22 cellular contexts compared by ENCODE assay signal in the genomic region with DNA sequence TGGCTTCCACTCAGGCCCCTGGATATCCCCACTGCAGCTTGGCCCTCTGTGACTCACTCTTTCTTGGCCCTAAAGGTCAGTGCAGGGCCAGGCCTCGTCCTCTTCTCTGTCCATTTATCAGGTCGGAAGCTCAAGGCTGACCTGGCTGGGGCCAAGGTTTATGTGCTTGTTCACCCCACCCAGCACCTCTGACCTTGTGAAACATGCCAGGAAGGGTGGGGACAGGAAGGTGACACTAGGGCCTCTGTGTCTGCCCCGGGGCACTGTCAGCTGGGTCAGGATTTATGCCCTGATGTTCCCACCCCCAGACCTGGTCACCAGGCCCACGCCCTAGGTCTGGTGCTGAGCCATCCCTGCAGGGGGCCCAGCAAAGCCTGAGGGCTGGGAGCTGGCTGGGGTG.
DNase-seq lines count a peak whose midpoint lies in the region; ATAC-seq, FAIRE-seq and TF ChIP-seq lines count a peak whose summit lies in the region.
"Had no signal": no experiment of that assay in that cellular context is flagged by ENCODE, and none has a peak within 500 bp of the region (broad histone marks: within the 10 kb centered on the region; RNA-seq: fewer than 3 reads in every experiment).

No MANE protein-coding gene starts in this region.

- no peak overlapping the region for H3K23ac ChIP-seq in neuronal stem cell (ENCODE audit: low read depth, low read length, poor library complexity)

- peak overlapping the region; percentile 39 for H3K9ac ChIP-seq in neuronal stem cell (ENCODE audit: low read depth, low read length, poor library complexity)

- FAIRE-seq in frontal cortex (lab: Jason Lieb, UNC): no peak
- FAIRE-seq: G401.6 had no signal

- H3K4me3 ChIP-seq in CD4-positive, alpha-beta memory T cell (ENCODE audit: low read length in 2 of 2): no peak overlapping the region
- H3K4me3 ChIP-seq in neuronal stem cell (ENCODE audit: low read length in 2 of 2): no peak overlapping the region
- no peak overlapping the region for H3K4me3 ChIP-seq in gastrocnemius medialis
- H3K4me3 ChIP-seq: HAP-1, MG63 had no signal

- H2BK12ac ChIP-seq in neuronal stem cell (ENCODE audit: low read length): peak overlapping the region; percentile 26

- no peaks in the 10 kb centered on the region for H3K79me1 ChIP-seq in neuronal stem cell (ENCODE audit: low read depth, low read length)

- H4K91ac ChIP-seq in neuronal stem cell (ENCODE audit: low read depth, low read length, poor library complexity): no peak overlapping the region

- intact Hi-C loops in CD4-positive, alpha-beta memory T cell (cut with micrococcal nuclease): loop anchor here (10.0 kb wide), 2 partner anchors 472 to 638 kb away; partner anchors contain the start of genes CHCHD4 and TMEM43
- intact Hi-C loops in gastrocnemius medialis (cut with DNase I; ENCODE audit: low total_unique reads): no loop called here

- H3K27ac ChIP-seq in CD4-positive, alpha-beta memory T cell (ENCODE audit: low read depth, low read length): no peak overlapping the region
- H3K27ac ChIP-seq in RWPE1 (peak overlapping the region; percentile 11; the same call in 1 of the 2 replicates), neuronal stem cell (replicated peaks; ENCODE audit: low read length) (no peak overlapping the region), gastrocnemius medialis (no peak overlapping the region)

- H3K36me3 ChIP-seq in CD4-positive, alpha-beta memory T cell (ENCODE audit: insufficient read depth, low read length): no peaks in the 10 kb centered on the region
- H3K36me3 ChIP-seq in neuronal stem cell (replicated peaks in 1 of 2; ENCODE audit: control insufficient read depth in 2 of 2, insufficient read depth in 2 of 2, low read length in 2 of 2) (no peaks in the 10 kb centered on the region), gastrocnemius medialis (no peaks in the 10 kb centered on the region)
- H3K36me3 ChIP-seq: HAP-1, MG63 had no signal

- no peak for TF ChIP-seq POLR2A in gastrocnemius medialis (IDR thresholded peaks at IDR 0.05)

- no peak overlapping the region for H3K4me2 ChIP-seq in neuronal stem cell (ENCODE audit: insufficient read depth, low read length, poor library complexity, severe bottlenecking)

- no peak overlapping the region for H2BK5ac ChIP-seq in neuronal stem cell (ENCODE audit: low read length)

- peaks cover 6% of the 10 kb centered on the region for H3K27me3 ChIP-seq in CD4-positive, alpha-beta memory T cell (ENCODE audit: insufficient read depth, low read length)
- H3K27me3 ChIP-seq in neuronal stem cell (ENCODE audit: control insufficient read depth in 3 of 3, insufficient read depth in 3 of 3, low read depth in 1 of 3, low read length in 3 of 3) (peaks cover 0 to 21% (median 3%) of the 10 kb centered on the region in 3 experiments), gastrocnemius medialis (peaks cover 6 to 16% (median 6%) of the 10 kb centered on the region in 3 donors)
- H3K27me3 ChIP-seq: MG63 had no signal

- no peak overlapping the region for H2AFZ ChIP-seq in neuronal stem cell (ENCODE audit: low read length)

- TF ChIP-seq CTCF in RWPE1 (conservative IDR thresholded peaks at IDR 0.05; ENCODE audit: low read depth) (no peak), gastrocnemius medialis (IDR thresholded peaks at IDR 0.05 in 4 of 5, conservative IDR thresholded peaks at IDR 0.05 in 1 of 5) (no peak)

- peaks cover 0 to 1% (median 0%) of the 10 kb centered on the region in 8 donors for H3K9me3 Mint-ChIP-seq in CD4-positive, alpha-beta memory T cell
- H3K9me3 Mint-ChIP-seq: CD8-positive, alpha-beta T cell had no signal

- H3K9me3 ChIP-seq in CD4-positive, alpha-beta memory T cell (ENCODE audit: control insufficient read depth in 1 of 2, low read length in 2 of 2): no peaks in the 10 kb centered on the region
- H3K9me3 ChIP-seq in neuronal stem cell (replicated peaks in 1 of 2; ENCODE audit: control insufficient read depth in 2 of 2, insufficient read depth in 1 of 2, low read depth in 1 of 2, low read length in 2 of 2): no peaks in the 10 kb centered on the region
- H3K9me3 ChIP-seq in gastrocnemius medialis: no peaks in the 10 kb centered on the region
- H3K9me3 ChIP-seq: Caco-2, HAP-1, MG63 had no signal

- no peak overlapping the region for H2BK120ac ChIP-seq in neuronal stem cell (ENCODE audit: low read depth, low read length)

- DNase-seq in CD4-positive, alpha-beta memory T cell: no peak
- no peak for DNase-seq in HEK293T (ENCODE audit: extremely low spot score)
- no peak for DNase-seq in RWPE1 (ENCODE audit: low spot score)
- no peak for DNase-seq in neuronal stem cell (ENCODE audit: low spot score)
- no peak for DNase-seq in frontal cortex (ENCODE audit: low spot score in 2 of 2)
- DNase-seq in gastrocnemius medialis: no peak
- DNase-seq: C1 segment of cervical spinal cord; CD8-positive, alpha-beta T cell; GOT3; KG1; MG63; NCI-H1694; NCI-H2029 treated with DMSO at 0.1 percent for 48 hours; NCI-H2227 treated with DMSO at 0.1 percent for 48 hours; NCI-H510A; NCI-H69; RPMI8226; SHP77 had no signal

- no peak overlapping the region for H3K4ac ChIP-seq in neuronal stem cell (ENCODE audit: low read length)

- POLR2A ChIA-PET in CD4-positive, alpha-beta memory T cell (lab: Charles Lee; ENCODE audit: partially characterized antibody): interaction anchor here (1.0 to 7.6 kb wide), 3 partner anchors 157 to 237 kb away, joined by 3 to 142 read pairs (median 55); partner anchors contain the start of gene WNT7A
- POLR2A ChIA-PET in HEK293T (lab: Yijun Ruan, JAX): no interaction called here
- POLR2A ChIA-PET in RWPE1 (lab: Yijun Ruan, JAX; ENCODE audit: low non-redundant PET): no interaction called here

- H3K18ac ChIP-seq in neuronal stem cell (ENCODE audit: low read length): peak overlapping the region; percentile 23

- peaks cover 3 to 9% of the 10 kb centered on the region in 2 donors for H3K27me3 Mint-ChIP-seq in CD4-positive, alpha-beta memory T cell

- WGBS in neuronal stem cell (ENCODE audit: extremely low coverage in 2 of 2, insufficient read length in 2 of 2, insufficient replicate concordance in 1 of 2), 2 donors: no CpG with 5 or more reads among the region's 4 CpGs

- no peaks in the 10 kb centered on the region for H3K36me3 Mint-ChIP-seq in CD4-positive, alpha-beta memory T cell
- H3K36me3 Mint-ChIP-seq: CD8-positive, alpha-beta T cell had no signal

- peak overlapping the region; percentile 72 for H2AK5ac ChIP-seq in neuronal stem cell (ENCODE audit: low read depth, low read length)

- peaks cover 25 to 78% (median 50%) of the 10 kb centered on the region in 4 donors for H3K4me1 Mint-ChIP-seq in CD4-positive, alpha-beta memory T cell

- no peak overlapping the region for H3K14ac ChIP-seq in neuronal stem cell (ENCODE audit: low read length)

- peak overlapping the region in 4 of 7 donors; percentile 29 to 86 (median 76) for H3K27ac Mint-ChIP-seq in CD4-positive, alpha-beta memory T cell
- H3K27ac Mint-ChIP-seq: CD8-positive, alpha-beta T cell had no signal

- peak overlapping the region in 4 of 8 donors; percentile 28 to 84 (median 56) for H3K4me3 Mint-ChIP-seq in CD4-positive, alpha-beta memory T cell
- H3K4me3 Mint-ChIP-seq: CD8-positive, alpha-beta T cell had no signal

- in situ Hi-C loops in gastrocnemius medialis (cut with MboI; ENCODE audit: low sequenced_read_pairs in 4 of 4): no loop called here

- H4K8ac ChIP-seq in neuronal stem cell (ENCODE audit: low read depth, low read length): no peak overlapping the region

- H2BK15ac ChIP-seq in neuronal stem cell (ENCODE audit: low read length): peak overlapping the region; percentile 72

- CTCF ChIA-PET in CD4-positive, alpha-beta memory T cell (lab: Charles Lee; ENCODE audit: partially characterized antibody): interaction anchor here (0.6 to 24.7 kb wide), 9 partner anchors 18 to 562 kb away, joined by 3 to 996 read pairs (median 57); partner anchors contain the start of genes HDAC11 and WNT7A
- CTCF ChIA-PET in HEK293T (lab: Yijun Ruan, JAX): interaction anchor here (0.6 to 0.7 kb wide), 2 partner anchors 25 to 376 kb away, joined by 3 read pairs; no protein-coding TSS in a partner anchor
- CTCF ChIA-PET in RWPE1 (lab: Yijun Ruan, JAX): interaction anchor here (1.3 to 2.4 kb wide), 2 partner anchors 226 to 228 kb away, joined by 3 to 12 read pairs; partner anchors contain the start of gene WNT7A

- peaks cover 61% of the 10 kb centered on the region for H3K4me1 ChIP-seq in CD4-positive, alpha-beta memory T cell (ENCODE audit: insufficient read depth, low read length)
- H3K4me1 ChIP-seq in neuronal stem cell (ENCODE audit: control insufficient read depth in 2 of 2, insufficient read depth in 1 of 2, low read depth in 1 of 2, low read length in 2 of 2): peaks cover 27 to 32% of the 10 kb centered on the region in 2 donors
- H3K4me1 ChIP-seq in gastrocnemius medialis: peaks cover 6 to 8% of the 10 kb centered on the region in 2 donors

- ATAC-seq in HG03520 (IDR thresholded peaks at IDR 0.05; ENCODE audit: unreplicated experiment): no peak
- no peak for ATAC-seq in gastrocnemius medialis
- ATAC-seq: CD8-positive, alpha-beta T cell had no signal

TF ChIP-seq in HEK293T, 16 proteins besides CTCF, POLR2A, EP300 and RAD21:
- TF ChIP-seq, protein P1, sequence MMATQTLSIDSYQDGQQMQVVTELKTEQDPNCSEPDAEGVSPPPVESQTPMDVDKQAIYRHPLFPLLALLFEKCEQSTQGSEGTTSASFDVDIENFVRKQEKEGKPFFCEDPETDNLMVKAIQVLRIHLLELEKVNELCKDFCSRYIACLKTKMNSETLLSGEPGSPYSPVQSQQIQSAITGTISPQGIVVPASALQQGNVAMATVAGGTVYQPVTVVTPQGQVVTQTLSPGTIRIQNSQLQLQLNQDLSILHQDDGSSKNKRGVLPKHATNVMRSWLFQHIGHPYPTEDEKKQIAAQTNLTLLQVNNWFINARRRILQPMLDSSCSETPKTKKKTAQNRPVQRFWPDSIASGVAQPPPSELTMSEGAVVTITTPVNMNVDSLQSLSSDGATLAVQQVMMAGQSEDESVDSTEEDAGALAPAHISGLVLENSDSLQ (IDR thresholded peaks at IDR 0.05): peak; percentile 35; the same call in 1 of the 2 replicates
- TF ChIP-seq FOXA1 (IDR thresholded peaks at IDR 0.05): no peak
